In genomic region chr2:169461143-169461542, GRCh38 we compare ENCODE assay signal across 23 cellular contexts. TPM values are rescaled to one million over a fixed set of nuclear protein-coding genes. Genes with fewer than 3 reads are reported as not detected.
"Had no signal": no experiment of that assay in that cellular context is flagged by ENCODE, and none has a peak within 500 bp of the region (broad histone marks: within the 10 kb centered on the region; RNA-seq: fewer than 3 reads in every experiment).

No MANE protein-coding gene starts in this region.

- H3K27ac Mint-ChIP-seq: endodermal cell, memory B cell, mesothelial cell of epicardium, natural killer cell, type B pancreatic cell had no signal

- H3K9me3 ChIP-seq: heart right ventricle, lower lobe of right lung, sigmoid colon, suprapubic skin, thyroid gland had no signal

- H3K27ac ChIP-seq: coronary artery, heart right ventricle, lower lobe of right lung, sigmoid colon, skin epidermis, suprapubic skin, thyroid gland had no signal

- DNase-seq: effector CD4-positive, alpha-beta T cell; endodermal cell; heart right ventricle; hypothalamus; kidney glomerular epithelial cell; lower lobe of right lung; natural killer cell; posterior cingulate gyrus; sigmoid colon; stimulated activated CD4-positive, alpha-beta T cell treated with anti-CD3 and anti-CD28 coated beads, Interleukin-12 subunit alpha, Interleukin-12 subunit beta, amount 100 ng/mL, for 4 hours; stimulated activated naive CD4-positive, alpha-beta T cell treated with Interleukin-2 at 50 U/mL for 16 hours; thyroid gland had no signal

- H3K4me1 Mint-ChIP-seq: endodermal cell, memory B cell, mesothelial cell of epicardium, neural crest cell had no signal

- H3K4me1 ChIP-seq: lower lobe of right lung, suprapubic skin had no signal

- ATAC-seq: heart right ventricle, left lobe of liver, natural killer cell had no signal

- H3K27me3 Mint-ChIP-seq: memory B cell, type B pancreatic cell had no signal

- H3K36me3 ChIP-seq: heart right ventricle, lower lobe of right lung, sigmoid colon, suprapubic skin, thyroid gland had no signal

- FAIRE-seq: frontal cortex, islet of Langerhans, urothelium cell line had no signal

- H3K4me3 ChIP-seq: coronary artery, heart right ventricle, lower lobe of right lung, sigmoid colon, skin epidermis, suprapubic skin, thyroid gland had no signal

- H3K9me3 Mint-ChIP-seq: natural killer cell, neural crest cell, type B pancreatic cell had no signal

- H3K27me3 ChIP-seq: heart right ventricle, sigmoid colon, suprapubic skin, thyroid gland had no signal

- H3K36me3 Mint-ChIP-seq: memory B cell, mesothelial cell of epicardium, natural killer cell, type B pancreatic cell had no signal

- H3K4me3 Mint-ChIP-seq: endodermal cell, memory B cell, mesothelial cell of epicardium, natural killer cell, neural crest cell, type B pancreatic cell had no signal

RNA-seq across cellular contexts. Expression of gene KLHL41, which starts 48.4 kb away (rescaled TPM):
- total RNA-seq: endodermal cell, natural killer cell had no signal
